In genomic region chr1:177172331-177172730, GRCh38 we compare ENCODE assay signal across 25 cellular contexts. TPM values are rescaled to one million over a fixed set of nuclear protein-coding genes. Genes with fewer than 3 reads are reported as not detected.
A peak's percentile ranks its signal among the peaks of the same experiment; 100 is the strongest.
DNase-seq lines count a peak whose midpoint lies in the region; ATAC-seq, FAIRE-seq and TF ChIP-seq lines count a peak whose summit lies in the region.
"Had no signal": no experiment of that assay in that cellular context is flagged by ENCODE, and none has a peak within 500 bp of the region (broad histone marks: within the 10 kb centered on the region; RNA-seq: fewer than 3 reads in every experiment).

No MANE protein-coding gene starts in this region.

- no peaks in the 10 kb centered on the region for H3K36me3 Mint-ChIP-seq in nephron (ENCODE audit: low read depth)
- H3K36me3 Mint-ChIP-seq: CD14-positive monocyte; CD8-positive, alpha-beta memory T cell had no signal

- H4K20me1 ChIP-seq in KMS-11 (ENCODE audit: insufficient read depth): no peaks in the 10 kb centered on the region

- peak overlapping the region; percentile 95 for H3K4me2 ChIP-seq in KMS-11

- H3K27me3 ChIP-seq in KMS-11 (ENCODE audit: insufficient read depth, low read depth) (no peaks in the 10 kb centered on the region), bronchial epithelial cell (ENCODE audit: control insufficient read depth, insufficient read depth, low read length) (peaks cover 27% of the 10 kb centered on the region)
- H3K27me3 ChIP-seq: Peyer's patch had no signal

- no peak for TF ChIP-seq CTCF in KMS-11 (conservative IDR thresholded peaks at IDR 0.05; ENCODE audit: low read depth, low read length)
- no peak for TF ChIP-seq CTCF in bronchial epithelial cell (IDR thresholded peaks at IDR 0.05; ENCODE audit: insufficient read depth, low read length, severe bottlenecking)
- TF ChIP-seq CTCF in nephron (IDR thresholded peaks at IDR 0.05; ENCODE audit: unreplicated experiment in 3 of 3): no peak

- H3K4me1 Mint-ChIP-seq in nephron: peaks cover 5% of the 10 kb centered on the region
- H3K4me1 Mint-ChIP-seq: CD14-positive monocyte; CD8-positive, alpha-beta memory T cell had no signal

- intact Hi-C loops in sciatic nerve (cut with DNase I): no loop called here

- no peak overlapping the region for H3K9ac ChIP-seq in KMS-11

- DNase-seq in bronchial epithelial cell (ENCODE audit: low read depth): no peak
- DNase-seq in sciatic nerve (ENCODE audit: low spot score): no peak
- DNase-seq: BE2C; CD8-positive, alpha-beta memory T cell; DMS 273 treated with DMSO at 0.1 percent for 48 hours; DMS79; EL; GDM1; H7; KG1; MM.1S; NCI-H2029 treated with DMSO at 0.1 percent for 48 hours; NCI-H2227 treated with DMSO at 0.1 percent for 48 hours; NCI-H526 treated with DMSO at 0.1 percent for 48 hours; Peyer's patch; SHP77 treated with DMSO at 0.1 percent for 48 hours; SW 1271 had no signal

- no peak overlapping the region for H2AFZ ChIP-seq in KMS-11 (ENCODE audit: low read depth)

- ATAC-seq in sciatic nerve (no peak), GM21529 (IDR thresholded peaks at IDR 0.05; ENCODE audit: unreplicated experiment) (no peak), HG02610 (IDR thresholded peaks at IDR 0.05; ENCODE audit: unreplicated experiment) (no peak)
- ATAC-seq: GM12878 had no signal

- peaks cover 57% of the 10 kb centered on the region for H3K4me1 ChIP-seq in KMS-11 (ENCODE audit: low read depth, poor library complexity, severe bottlenecking)
- H3K4me1 ChIP-seq: BE2C had no signal

- H3K9me3 Mint-ChIP-seq in nephron: no peaks in the 10 kb centered on the region

- peak; percentile 83 for FAIRE-seq in bronchial epithelial cell (lab: Jason Lieb, UNC)
- FAIRE-seq: GM12878, HTR-8/SVneo had no signal

- H3K27ac Mint-ChIP-seq in nephron: no peak overlapping the region
- H3K27ac Mint-ChIP-seq: CD14-positive monocyte; CD8-positive, alpha-beta memory T cell had no signal

- H3K4me3 Mint-ChIP-seq in nephron: peak overlapping the region in 2 of 3 experiments; percentile 39 to 51
- H3K4me3 Mint-ChIP-seq: CD8-positive, alpha-beta memory T cell had no signal

- H3K27me3 Mint-ChIP-seq in nephron (ENCODE audit: low read depth): peaks cover 21% of the 10 kb centered on the region

- peaks cover 7% of the 10 kb centered on the region; the same call in 1 of the 2 replicates for H3K79me2 ChIP-seq in KMS-11 (ENCODE audit: insufficient read depth, low read depth)

- H3K27ac ChIP-seq in KMS-11: no peak overlapping the region
- H3K27ac ChIP-seq in temporal lobe (ENCODE audit: low read depth, low read length): peak overlapping the region; percentile 36
- H3K27ac ChIP-seq: Peyer's patch had no signal

- H3K4me3 ChIP-seq in KMS-11 (IDR thresholded peaks at IDR 0.05; ENCODE audit: insufficient read depth, low read depth, low read length): no peak overlapping the region
- H3K4me3 ChIP-seq in bronchial epithelial cell (ENCODE audit: low read depth, low read length): no peak overlapping the region
- H3K4me3 ChIP-seq: GM12878, Peyer's patch had no signal

- H3K36me3 ChIP-seq in KMS-11 (ENCODE audit: insufficient read depth): no peaks in the 10 kb centered on the region
- H3K36me3 ChIP-seq in bronchial epithelial cell (ENCODE audit: control insufficient read depth, insufficient read depth, low read length): no peaks in the 10 kb centered on the region
- H3K36me3 ChIP-seq: BE2C, Peyer's patch had no signal

RNA-seq across cellular contexts. Expression of gene BRINP2, which starts 1.6 kb away (rescaled TPM):
- total RNA-seq in bronchial epithelial cell (not detected in 2 replicates), temporal lobe (17.0 TPM), sciatic nerve (0.18 TPM)
- total RNA-seq: CD8-positive, alpha-beta memory T cell; GM12878; H7; Peyer's patch had no signal

RNA-seq across cellular contexts. Expression of gene ASTN1, which starts 7.8 kb away (rescaled TPM):
- total RNA-seq in bronchial epithelial cell: under 0.01 TPM in 1 of 2 replicates, not detected in the other
- total RNA-seq in temporal lobe: 72.5 TPM
- total RNA-seq in sciatic nerve: 0.36 TPM
- total RNA-seq: CD8-positive, alpha-beta memory T cell; GM12878 had no signal

Comparison
In these comparisons a context has a peak if more than half of its experiments do, and no peak if none do; other contexts are left out.
1. RNA of gene BRINP2, which starts 1.6 kb away (total RNA-seq): 17.0 TPM in temporal lobe (single experiment); 0.18 TPM in sciatic nerve (single experiment) and not detected in bronchial epithelial cell; every median in the first group is over 10 times any median in the second.
2. RNA of gene ASTN1, which starts 7.8 kb away (total RNA-seq): 72.5 TPM in temporal lobe (single experiment); 0.36 TPM in sciatic nerve (single experiment) and under 0.01 TPM in bronchial epithelial cell; every median in the first group is over 10 times any median in the second.